ENCODE assay signal across 30 cellular contexts in the genomic region with DNA sequence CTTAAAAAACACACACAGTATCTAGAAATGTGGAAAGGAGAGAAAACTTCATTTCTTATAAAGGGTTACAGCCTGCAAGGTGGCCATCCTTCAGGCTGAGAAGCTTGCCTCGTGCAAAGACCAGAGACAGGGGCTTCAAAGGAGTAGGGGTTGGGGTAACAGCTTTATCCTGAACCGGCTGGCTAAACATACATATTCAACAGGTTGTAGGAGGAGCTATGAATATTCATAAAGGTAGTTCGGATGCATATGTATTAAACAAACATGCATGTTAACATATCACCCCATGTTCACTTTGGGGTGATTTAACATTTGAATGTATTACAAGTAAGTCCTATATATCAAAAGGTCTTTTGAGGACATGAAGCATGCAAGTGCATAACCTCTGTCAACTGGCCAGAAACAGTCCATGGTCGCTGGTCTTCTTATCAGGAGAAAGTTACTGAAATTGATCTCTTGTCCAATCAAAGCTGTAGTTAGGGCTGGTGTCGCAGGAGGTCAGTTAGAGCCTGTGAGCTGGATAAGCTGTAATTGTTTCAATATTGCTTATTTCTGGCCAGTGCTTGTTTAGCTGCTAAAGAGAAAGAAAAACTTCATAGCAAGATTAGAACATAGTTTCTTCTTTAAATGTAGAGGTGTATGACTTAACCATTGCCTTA. TPM values are rescaled to one million over a fixed set of nuclear protein-coding genes. Genes with fewer than 3 reads are reported as not detected.
"Had no signal": no experiment of that assay in that cellular context is flagged by ENCODE, and none has a peak within 500 bp of the region (broad histone marks: within the 10 kb centered on the region; RNA-seq: fewer than 3 reads in every experiment).

No MANE protein-coding gene starts in this region.

- DNase-seq: colonic mucosa; effector CD8-positive, alpha-beta T cell; endodermal cell; foreskin fibroblast; gastrocnemius medialis; glutamatergic neuron; heart right ventricle; hippocampal formation; left cardiac atrium; left ventricle myocardium inferior; lower lobe of right lung; ovary; stimulated activated CD4-positive, alpha-beta T cell treated with anti-CD3 and anti-CD28 coated beads, Interleukin-12 subunit alpha, Interleukin-12 subunit beta, amount 100 ng/mL, for 4 hours; stimulated activated CD4-positive, alpha-beta T cell treated with anti-CD3 and anti-CD28 coated beads, Interleukin-1b, Interleukin-23, amount 100 ng/mL, for 48 hours; stimulated activated CD4-positive, alpha-beta T cell treated with anti-CD3 and anti-CD28 coated beads, Interleukin-4, amount 100 ng/mL, for 1 hour; stimulated activated CD8-positive, alpha-beta memory T cell treated with anti-CD3 and anti-CD28 coated beads, Interleukin-4, amount 100 ng/mL, for 48 hours; stimulated activated naive CD4-positive, alpha-beta T cell treated with Interleukin-2 at 50 U/mL for 16 hours; stomach; upper lobe of left lung had no signal

- H3K27ac ChIP-seq: colonic mucosa, epithelial cell of prostate, gastrocnemius medialis, heart right ventricle, left ventricle myocardium inferior, lower lobe of right lung, ovary, stomach, thoracic aorta, tibial nerve, upper lobe of left lung had no signal

- H3K9me3 ChIP-seq: colonic mucosa, gastrocnemius medialis, heart right ventricle, left ventricle myocardium inferior, lower lobe of right lung, ovary, stomach, thoracic aorta, tibial nerve, upper lobe of left lung had no signal

- H3K36me3 ChIP-seq: colonic mucosa, gastrocnemius medialis, heart right ventricle, left ventricle myocardium inferior, lower lobe of right lung, ovary, stomach, thoracic aorta, tibial nerve, upper lobe of left lung had no signal

- H3K27me3 ChIP-seq: colonic mucosa, ovary had no signal

- H3K4me3 ChIP-seq: colonic mucosa, gastrocnemius medialis, heart right ventricle, left ventricle myocardium inferior, lower lobe of right lung, ovary, smooth muscle cell, stomach, thoracic aorta, tibial nerve, upper lobe of left lung had no signal

- ATAC-seq: esophagus mucosa; gastrocnemius medialis; heart right ventricle; left cardiac atrium; lower lobe of right lung; natural killer cell treated with Interleukin-12 subunit alpha and Interleukin-12 subunit beta and Interleukin-15 and Interleukin-18, amount 100 ng/mL, for 72 hours; sciatic nerve had no signal

- H3K4me1 ChIP-seq: colonic mucosa, gastrocnemius medialis had no signal

RNA-seq across cellular contexts. Expression of a gene that starts 2.3 kb away (rescaled TPM):
- total RNA-seq: chondrocyte; esophagus mucosa; gastrocnemius medialis; heart right ventricle; kidney epithelial cell; left cardiac atrium; left ventricle myocardium inferior; mesenteric fat pad; natural killer cell treated with Interleukin-12 subunit alpha and Interleukin-12 subunit beta and Interleukin-15 and Interleukin-18, amount 100 ng/mL, for 72 hours; smooth muscle cell; stomach; subcutaneous adipose tissue; thoracic aorta; tibial nerve had no signal
